In genomic region chr1:169109561-169110134, GRCh38 we compare ENCODE assay signal across 8 cellular contexts. TPM values are rescaled to one million over a fixed set of nuclear protein-coding genes. Genes with fewer than 3 reads are reported as not detected.
DNase-seq lines count a peak whose midpoint lies in the region; ATAC-seq, FAIRE-seq and TF ChIP-seq lines count a peak whose summit lies in the region.

No MANE protein-coding gene starts in this region.

- H2AFZ ChIP-seq in GM23248 (peak overlapping the region; percentile 26; the same call in 1 of the 2 replicates), mammary epithelial cell (ENCODE audit: low read depth, low read length) (peak overlapping the region; percentile 7)

- H3K27ac ChIP-seq in GM23248: no peak overlapping the region
- H3K27ac ChIP-seq in mammary epithelial cell (ENCODE audit: insufficient read depth, low read depth, low read length): peak overlapping the region; percentile 98
- peak overlapping the region; percentile 94 to 98 (median 96) for H3K27ac ChIP-seq in stomach

- no peak for DNase-seq in GM23248
- DNase-seq in NCI-H226: peak; percentile 98
- peak; percentile 88 for DNase-seq in mammary epithelial cell
- DNase-seq in kidney glomerular epithelial cell (lab: John Stamatoyannopoulos, UW): peak; percentile 87
- peak; percentile 87 for DNase-seq in stomach
- no peak for DNase-seq in HTR-8/SVneo (ENCODE audit: insufficient read length, low spot score)

- peaks cover 3% of the 10 kb centered on the region for H3F3A ChIP-seq in GM23248 (ENCODE audit: insufficient read depth)

- H3K9me3 ChIP-seq in GM23248 (ENCODE audit: low read depth): no peaks in the 10 kb centered on the region
- H3K9me3 ChIP-seq in mammary epithelial cell (replicated peaks; ENCODE audit: insufficient read depth, low read length): no peaks in the 10 kb centered on the region
- H3K9me3 ChIP-seq in stomach: no peaks in the 10 kb centered on the region

- ATAC-seq in HG03460 (IDR thresholded peaks at IDR 0.05; ENCODE audit: unreplicated experiment) (no peak), HG03442 (IDR thresholded peaks at IDR 0.05; ENCODE audit: unreplicated experiment) (no peak)

- CTCF ChIA-PET in mammary epithelial cell (lab: Charles Lee; ENCODE audit: low non-redundant PET): interaction anchor here (0.5 to 0.6 kb wide), 2 partner anchors 239 to 1855 kb away, joined by 3 to 20 read pairs; no protein-coding TSS in a partner anchor

- H3K36me3 ChIP-seq in GM23248 (ENCODE audit: low read depth) (peaks cover 4% of the 10 kb centered on the region; the same call in 1 of the 2 replicates), mammary epithelial cell (ENCODE audit: insufficient read depth, low read length) (peaks cover 24% of the 10 kb centered on the region), stomach (peaks cover 25 to 34% (median 27%) of the 10 kb centered on the region in 4 donors)

- H3K4me3 ChIP-seq in GM23248 (no peak overlapping the region), mammary epithelial cell (replicated peaks in 1 of 3; ENCODE audit: insufficient read depth in 1 of 3, low read depth in 2 of 3, low read length in 3 of 3) (peak overlapping the region; percentile 21 to 89 (median 42)), stomach (peak overlapping the region; percentile 75 to 96 (median 79))

- peak in 2 of 4 donors; percentile 37 to 59 for TF ChIP-seq POLR2A in stomach (IDR thresholded peaks at IDR 0.05)

- H3K79me2 ChIP-seq in GM23248 (ENCODE audit: insufficient read depth) (peaks cover 45% of the 10 kb centered on the region), mammary epithelial cell (ENCODE audit: insufficient read depth, low read length) (peaks cover 70% of the 10 kb centered on the region)

- no peak for TF ChIP-seq CTCF in mammary epithelial cell (conservative IDR thresholded peaks at IDR 0.05 in 1 of 2, IDR thresholded peaks at IDR 0.05 in 1 of 2; ENCODE audit: extremely low read depth in 1 of 2, insufficient read depth in 1 of 2, low read depth in 1 of 2, low read length in 2 of 2)
- TF ChIP-seq CTCF in stomach (IDR thresholded peaks at IDR 0.05): peak in 1 of 7 experiments; percentile 2

- WGBS in GM23248 (ENCODE audit: low coverage in 1 of 2, low lambda C conversion rate in 2 of 2, missing lambda C conversion rate in 2 of 2), 2 experiments: 82 to 84% methylated on average over 8 of the region's 8 CpGs
- 27% methylated on average over 8 of the region's 8 CpGs for WGBS in mammary epithelial cell (ENCODE audit: low coverage, missing lambda C conversion rate)
- 21 to 28% (median 21%) methylated on average over 8 of the region's 8 CpGs for WGBS in stomach, 5 donors

- dilution Hi-C loops in mammary epithelial cell (cut with HindIII; ENCODE audit: low sequenced_read_pairs): loop anchor here (25.0 kb wide), 1 partner anchor 472 kb away; no protein-coding TSS in a partner anchor

- BruUV-seq in mammary epithelial cell (replicated peaks; lab: Mats Ljungman, UMichigan): no TSS peak

- H3K4me1 ChIP-seq in GM23248 (ENCODE audit: insufficient read depth): peaks cover 50% of the 10 kb centered on the region
- H3K4me1 ChIP-seq in mammary epithelial cell (ENCODE audit: insufficient read depth, low read length): peaks cover 70% of the 10 kb centered on the region
- peaks cover 35 to 73% (median 56%) of the 10 kb centered on the region in 4 donors for H3K4me1 ChIP-seq in stomach

- H3K27me3 ChIP-seq in GM23248 (replicated peaks; ENCODE audit: insufficient read depth) (0 out of 2 replicates have a peak, but pooled peaks cover 4% of the 10 kb centered on the region), mammary epithelial cell (ENCODE audit: insufficient read depth, low read length) (no peaks in the 10 kb centered on the region), stomach (no peaks in the 10 kb centered on the region)

- H3K9ac ChIP-seq in GM23248 (no peak overlapping the region), mammary epithelial cell (ENCODE audit: insufficient read depth, low read length) (peak overlapping the region; percentile 99)

- no peak for TF ChIP-seq EP300 in stomach (IDR thresholded peaks at IDR 0.05)

- intact Hi-C loops in mammary epithelial cell (cut with micrococcal nuclease) (loop anchor here (1.0 to 5.0 kb wide), 3 partner anchors 23 to 506 kb away; no protein-coding TSS in a partner anchor), stomach (cut with DNase I; ENCODE audit: low total_unique reads) (no loop called here)

- in situ Hi-C loops in GM23248 (cut with MboI) (loop anchor here (25.0 kb wide), 1 partner anchor 672 kb away; no protein-coding TSS in a partner anchor), mammary epithelial cell (cut with MboI; ENCODE audit: low sequenced_read_pairs in 2 of 2) (loop anchor here (10.0 to 25.0 kb wide), 2 partner anchors 253 to 475 kb away; partner anchors contain the start of genes BLZF1 (in 1 of the 2) and NME7 (in 1 of the 2))

- H3K4me2 ChIP-seq in GM23248 (ENCODE audit: unreplicated experiment) (no peak overlapping the region), mammary epithelial cell (ENCODE audit: insufficient read depth, low read depth, low read length) (peak overlapping the region; percentile 97)

- no peaks in the 10 kb centered on the region for H3K9me2 ChIP-seq in GM23248 (ENCODE audit: insufficient read depth)

- no peak for FAIRE-seq in HTR-8/SVneo (lab: Jason Lieb, UNC)

- no peaks in the 10 kb centered on the region for H4K20me1 ChIP-seq in GM23248 (ENCODE audit: insufficient read depth)
- no peaks in the 10 kb centered on the region for H4K20me1 ChIP-seq in mammary epithelial cell (ENCODE audit: insufficient read depth, low read length)

RNA-seq across cellular contexts. Expression of gene ATP1B1, which starts 3.2 kb away (rescaled TPM):
- total RNA-seq in GM23248 (2014; rRNA removed; shearing (Covaris generic)): 6.9 and 9.4 TPM in 2 replicates
- polyA plus RNA-seq in GM23248 (2016; fragmentation: Nextera tagmentation; extraction: Ambion mirVana) (15.2 and 16.1 TPM in 2 replicates), mammary epithelial cell (31.0 TPM), stomach (100 to 1,000 TPM in 2 of 3 donors, 10 to 100 TPM in 1; 59.9 to 176 (median 109) TPM)
- total RNA-seq in mammary epithelial cell (100 to 1,000 TPM in 1 of 2 donors, 10 to 100 TPM in 1; 53.2 to 117 TPM), stomach (100 to 1,000 TPM; 106 to 507 (median 272) TPM)
- 41.2 TPM for polyA minus RNA-seq in mammary epithelial cell

Comparison
In these comparisons a context has a peak if more than half of its experiments do, and no peak if none do; other contexts are left out.
1. DNase-seq: peak in NCI-H226 (single experiment), mammary epithelial cell (single experiment), kidney glomerular epithelial cell (single experiment) and stomach (single experiment); none in GM23248 (single experiment) and HTR-8/SVneo (single experiment).